ENCODE assay signal across 9 cellular contexts in genomic region chr2:120736202-120736954, GRCh38. TPM values are rescaled to one million over a fixed set of nuclear protein-coding genes. Genes with fewer than 3 reads are reported as not detected.
DNase-seq lines count a peak whose midpoint lies in the region; ATAC-seq and TF ChIP-seq lines count a peak whose summit lies in the region.
"Had no signal": no experiment of that assay in that cellular context is flagged by ENCODE, and none has a peak within 500 bp of the region (broad histone marks: within the 10 kb centered on the region; RNA-seq: fewer than 3 reads in every experiment).

No MANE protein-coding gene starts in this region.

- H3K9me3 ChIP-seq in gastroesophageal sphincter, result no peaks in the 10 kb centered on the region

- peak overlapping the region; percentile 57 to 95 (median 94) for H3K27ac ChIP-seq in gastroesophageal sphincter
- H3K27ac ChIP-seq: epithelial cell of prostate had no signal

- TF ChIP-seq POLR2A in gastroesophageal sphincter (IDR thresholded peaks at IDR 0.05), result no peak

- peaks cover 2 to 86% (median 22%) of the 10 kb centered on the region in 3 donors for H3K4me1 ChIP-seq in gastroesophageal sphincter

- H3K36me3 ChIP-seq in gastroesophageal sphincter, result no peaks in the 10 kb centered on the region

- peaks cover 33% of the 10 kb centered on the region for H3K27me3 ChIP-seq in gastroesophageal sphincter

- peak; percentile 18 for DNase-seq in GM03348 (ENCODE audit: low spot score)
- peak; percentile 55 for DNase-seq in SW480 (ENCODE audit: low spot score)
- DNase-seq in retinal pigment epithelial cell (ENCODE audit: low read depth), result no peak
- DNase-seq in midbrain (lab: John Stamatoyannopoulos, UW), result no peak
- no peak for DNase-seq in germinal center (ENCODE audit: low spot score)
- DNase-seq in occipital lobe (lab: John Stamatoyannopoulos, UW), result no peak

- WGBS in gastroesophageal sphincter (ENCODE audit: low coverage in 1 of 2), 2 donors, result 4% methylated on average over 5 of the region's 60 CpGs; no CpG with 5 or more reads in 1 of the 2 donors

- ATAC-seq in gastroesophageal sphincter, result peak; percentile 18
- ATAC-seq in GM18511 (IDR thresholded peaks at IDR 0.05; ENCODE audit: unreplicated experiment), result no peak

- no peak for TF ChIP-seq CTCF in gastroesophageal sphincter (IDR thresholded peaks at IDR 0.05)
- no peak for TF ChIP-seq CTCF in retinal pigment epithelial cell (conservative IDR thresholded peaks at IDR 0.05; ENCODE audit: low read depth, low read length)

- no peak for TF ChIP-seq EP300 in gastroesophageal sphincter (IDR thresholded peaks at IDR 0.05)

- H3K4me3 ChIP-seq in gastroesophageal sphincter (peak overlapping the region; percentile 42 to 76), retinal pigment epithelial cell (ENCODE audit: low read length) (peak overlapping the region; percentile 67)

RNA-seq across cellular contexts. Expression of gene GLI2, which starts 0.7 kb away (rescaled TPM):
- total RNA-seq in gastroesophageal sphincter (10 to 100 TPM in 2 of 4 donors, 1 to 10 TPM in 2; 6.3 to 22.3 (median 11.0) TPM), occipital lobe (2.8 TPM)

Comparison
In these comparisons a context has a peak if more than half of its experiments do, and no peak if none do; other contexts are left out.
1. DNase-seq: peak in GM03348 (single experiment) and SW480 (single experiment); none in retinal pigment epithelial cell (single experiment), midbrain (single experiment), germinal center (single experiment) and occipital lobe (single experiment).